14 cellular contexts compared by ENCODE assay signal in the genomic region with DNA sequence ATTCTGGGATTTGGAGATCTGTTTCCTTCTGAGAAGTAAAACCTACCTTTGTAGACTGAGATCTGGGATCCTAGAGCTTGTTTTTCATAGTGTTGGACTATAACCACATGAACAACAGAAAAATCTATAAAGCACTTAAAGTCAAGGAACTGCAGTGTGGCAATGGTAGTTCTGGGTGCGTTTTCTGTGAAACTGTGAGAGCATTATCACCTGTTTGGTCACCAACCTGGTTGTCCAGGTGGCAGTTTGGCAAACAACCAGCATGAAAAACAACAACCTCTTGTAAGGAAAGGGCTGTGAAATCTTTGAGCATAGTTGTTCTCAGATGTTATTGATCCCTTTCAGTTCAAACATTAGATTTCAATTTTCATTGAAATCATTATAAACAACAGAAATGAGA.
DNase-seq lines count a peak whose midpoint lies in the region; ATAC-seq and TF ChIP-seq lines count a peak whose summit lies in the region.
"Had no signal": no experiment of that assay in that cellular context is flagged by ENCODE, and none has a peak within 500 bp of the region (broad histone marks: within the 10 kb centered on the region; RNA-seq: fewer than 3 reads in every experiment).

No MANE protein-coding gene starts in this region.

- no peak overlapping the region for H2AK5ac ChIP-seq in mesendoderm (ENCODE audit: low read length)

- ATAC-seq in Panc1, result no peak
- no peak for ATAC-seq in stimulated activated naive CD8-positive, alpha-beta T cell treated with anti-CD3 and anti-CD28 coated beads, Interleukin-15, Interleukin-2, amounts not matched to agents 100 U/mL and 50 U/mL, for 24 hours
- ATAC-seq: activated CD8-positive, alpha-beta T cell treated with anti-CD3 and anti-CD28 coated beads, Interleukin-2, amount 10 ng/mL, durations not matched to agents 7 days and 5 days had no signal

- H3K4me1 ChIP-seq in Panc1 (ENCODE audit: control insufficient read depth, insufficient read depth, low read length) (peaks cover 29% of the 10 kb centered on the region), mesendoderm (ENCODE audit: control insufficient read depth, low read depth, low read length) (peaks cover 5% of the 10 kb centered on the region), testis (peaks cover 39% of the 10 kb centered on the region)

- H3K27me3 ChIP-seq in Panc1 (ENCODE audit: control insufficient read depth, insufficient read depth, low read length) (no peaks in the 10 kb centered on the region), mesendoderm (ENCODE audit: insufficient read depth, low read length, poor library complexity) (no peaks in the 10 kb centered on the region), testis (no peaks in the 10 kb centered on the region)
- H3K27me3 ChIP-seq: heart left ventricle, Peyer's patch had no signal

- no peaks in the 10 kb centered on the region for H3K79me2 ChIP-seq in mesendoderm (ENCODE audit: control insufficient read depth, insufficient read depth, low read length)

- H3K36me3 ChIP-seq in Panc1 (ENCODE audit: control insufficient read depth, insufficient read depth, low read length) (no peaks in the 10 kb centered on the region), mesendoderm (ENCODE audit: control insufficient read depth, insufficient read depth, low read length) (no peaks in the 10 kb centered on the region), testis (ENCODE audit: low read depth, missing control alignments) (no peaks in the 10 kb centered on the region)
- H3K36me3 ChIP-seq: heart left ventricle, Peyer's patch had no signal

- no peak for TF ChIP-seq CTCF in Panc1 (IDR thresholded peaks at IDR 0.05)
- no peak for TF ChIP-seq CTCF in testis (IDR thresholded peaks at IDR 0.05)

- POLR2A ChIA-PET in Panc1 (lab: Charles Lee), result interaction anchor here (0.5 to 0.6 kb wide), 2 partner anchors 442 to 875 kb away, joined by 4 read pairs; no protein-coding TSS in a partner anchor

- no peaks in the 10 kb centered on the region for H3K9me3 ChIP-seq in Panc1 (ENCODE audit: control insufficient read depth, insufficient read depth, low read depth, low read length)
- H3K9me3 ChIP-seq in testis, result no peaks in the 10 kb centered on the region
- H3K9me3 ChIP-seq: heart left ventricle, Peyer's patch had no signal

- H2BK15ac ChIP-seq in mesendoderm (replicated peaks; ENCODE audit: low read depth), result peak overlapping the region; percentile 78

- TF ChIP-seq POLR2A in testis (IDR thresholded peaks at IDR 0.05), result no peak

- WGBS in mesendoderm (ENCODE audit: extremely low coverage, insufficient coverage, low lambda C conversion rate), result no CpG with 5 or more reads among the region's 1 CpG
- WGBS in testis, 2 donors, result 88 to 90% methylated on average over 1 of the region's 1 CpG

- H4K5ac ChIP-seq in mesendoderm (ENCODE audit: low read length), result no peak overlapping the region

- H3K9ac ChIP-seq in mesendoderm (ENCODE audit: low read length), result no peak overlapping the region

- no peak overlapping the region for H2BK120ac ChIP-seq in mesendoderm (ENCODE audit: low read depth, low read length)

- no peak overlapping the region for H3K4me2 ChIP-seq in mesendoderm (ENCODE audit: low read length)

- peak; percentile 1 for DNase-seq in NCI-H1092 treated with DMSO at 0.1 percent for 48 hours (lab: John Stamatoyannopoulos, UW)
- DNase-seq in NCI-H1092 (lab: John Stamatoyannopoulos, UW), result no peak
- no peak for DNase-seq in Panc1 (ENCODE audit: low read depth, low spot score)
- DNase-seq in mesendoderm, result no peak
- DNase-seq in testis, result no peak
- no peak for DNase-seq in NCI-H510A treated with DMSO at 0.1 percent for 48 hours (lab: John Stamatoyannopoulos, UW)
- no peak for DNase-seq in effector CD4-positive, alpha-beta T cell
- DNase-seq in stimulated activated naive CD8-positive, alpha-beta T cell treated with anti-CD3 and anti-CD28 coated beads, Interleukin-15, Interleukin-2, amounts not matched to agents 100 U/mL and 50 U/mL, for 24 hours, result no peak
- DNase-seq: activated CD8-positive, alpha-beta T cell treated with anti-CD3 and anti-CD28 coated beads, Interleukin-2, amount 10 ng/mL, durations not matched to agents 7 days and 5 days; DND-41; heart left ventricle; NCI-H510A; Peyer's patch had no signal

- BruUV-seq in Panc1 (replicated peaks; lab: Mats Ljungman, UMichigan), result no TSS peak

- H3K4ac ChIP-seq in mesendoderm (ENCODE audit: low read depth, low read length), result no peak overlapping the region

- in situ Hi-C loops in Panc1 (cut with HindIII; ENCODE audit: low pct_unique_long_range_greater_than_20kb, low sequenced_read_pairs), result no loop called here

- no peak overlapping the region for H2BK5ac ChIP-seq in mesendoderm (ENCODE audit: low read length)

- no peak overlapping the region for H3K23ac ChIP-seq in mesendoderm (ENCODE audit: low read length)

- no peaks in the 10 kb centered on the region for H3K79me1 ChIP-seq in mesendoderm (ENCODE audit: low read length)

- peak overlapping the region; percentile 65 for H4K8ac ChIP-seq in mesendoderm (ENCODE audit: low read depth, low read length)

- CTCF ChIA-PET in Panc1 (lab: Charles Lee), result no interaction called here

- intact Hi-C loops in Panc1 (cut with micrococcal nuclease; ENCODE audit: unreplicated experiment), result no loop called here
- intact Hi-C loops in testis (cut with DNase I; ENCODE audit: low total_unique reads), result no loop called here

- peak overlapping the region; percentile 93 for H3K27ac ChIP-seq in Panc1 (ENCODE audit: low read length)
- H3K27ac ChIP-seq in mesendoderm (ENCODE audit: low read depth, low read length), result no peak overlapping the region
- peak overlapping the region; percentile 21 to 32 for H3K27ac ChIP-seq in testis
- H3K27ac ChIP-seq: C4-2B had no signal

- H3K56ac ChIP-seq in mesendoderm (ENCODE audit: low read length), result no peak overlapping the region

- no peak overlapping the region for H3K4me3 ChIP-seq in Panc1 (ENCODE audit: low read depth in 2 of 2, low read length in 2 of 2)
- H3K4me3 ChIP-seq in mesendoderm (ENCODE audit: low read length), result no peak overlapping the region
- H3K4me3 ChIP-seq in testis, result no peak overlapping the region
- H3K4me3 ChIP-seq: heart left ventricle, Peyer's patch had no signal

- H3K18ac ChIP-seq in mesendoderm (ENCODE audit: low read length), result peak overlapping the region; percentile 87
